8 cellular contexts compared by ENCODE assay signal in the genomic region with DNA sequence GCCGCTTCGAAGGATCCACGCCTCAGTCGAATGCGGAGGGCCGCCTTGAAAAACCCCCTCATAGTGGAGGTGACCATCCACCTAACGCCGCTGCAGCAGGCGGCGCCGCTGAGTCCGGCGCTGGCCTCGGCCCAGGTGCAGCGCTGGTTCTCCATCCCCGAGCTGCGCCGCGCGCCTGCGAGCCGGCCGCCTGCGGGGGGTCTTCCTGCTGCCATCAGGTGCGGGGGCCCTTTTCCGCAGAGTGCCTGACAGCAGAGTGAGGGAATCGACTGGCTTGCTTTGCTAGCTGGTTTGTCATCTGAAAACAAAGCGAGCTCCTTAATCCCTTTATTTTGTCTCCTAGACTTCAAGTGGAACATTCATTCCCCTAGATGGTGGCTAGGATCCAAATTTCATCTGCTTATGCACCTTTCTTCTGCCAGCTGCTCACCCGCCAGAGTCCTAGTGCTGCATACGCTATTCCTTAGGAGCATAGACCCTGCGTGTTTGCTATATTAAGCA. TPM values are rescaled to one million over a fixed set of nuclear protein-coding genes. Genes with fewer than 3 reads are reported as not detected.
DNase-seq lines count a peak whose midpoint lies in the region; ATAC-seq and TF ChIP-seq lines count a peak whose summit lies in the region.

No MANE protein-coding gene starts in this region.

- TF ChIP-seq CTCF in fibroblast of the aortic adventitia (IDR thresholded peaks at IDR 0.05; ENCODE audit: insufficient read depth, low read length) (peak; percentile 30), neural cell (IDR thresholded peaks at IDR 0.05; ENCODE audit: poor library complexity, severe bottlenecking) (peak; percentile 39), MM.1S (IDR thresholded peaks at IDR 0.05; ENCODE audit: low read length) (no peak)

- H3K27ac ChIP-seq in ACC112 (ENCODE audit: low read depth, low read length) (no peak overlapping the region), neural cell (ENCODE audit: low read length) (peak overlapping the region; percentile 2), MM.1S (ENCODE audit: low read length) (no peak overlapping the region)

- peak overlapping the region; percentile 83 for H2AFZ ChIP-seq in ACC112 (ENCODE audit: low read length, unreplicated experiment)
- peak overlapping the region; percentile 12 for H2AFZ ChIP-seq in neural cell (ENCODE audit: low read depth, low read length)
- no peak overlapping the region for H2AFZ ChIP-seq in MM.1S (ENCODE audit: low read length)

- peak; percentile 33 for DNase-seq in SK-N-DZ (ENCODE audit: low spot score)
- no peak for DNase-seq in fibroblast of the aortic adventitia (ENCODE audit: low read depth)
- no peak for DNase-seq in LoVo (ENCODE audit: low spot score)
- DNase-seq in MM.1S = no peak

- H3K9me3 ChIP-seq in neural cell (ENCODE audit: low read length) (no peaks in the 10 kb centered on the region), MM.1S (replicated peaks; ENCODE audit: insufficient read depth, low read length) (no peaks in the 10 kb centered on the region)

- peak; percentile 12 for ATAC-seq in GM21786 (IDR thresholded peaks at IDR 0.05; ENCODE audit: unreplicated experiment)
- no peak for ATAC-seq in GM19351 (IDR thresholded peaks at IDR 0.05; ENCODE audit: unreplicated experiment)

- H3K27me3 ChIP-seq in ACC112 (ENCODE audit: insufficient read depth, low read length) (no peaks in the 10 kb centered on the region), neural cell (ENCODE audit: insufficient read depth, low read depth, low read length) (peaks cover 23% of the 10 kb centered on the region), MM.1S (replicated peaks; ENCODE audit: insufficient read depth, low read length) (no peaks in the 10 kb centered on the region)

- no peak for TF ChIP-seq EP300 in neural cell (conservative IDR thresholded peaks at IDR 0.05; ENCODE audit: poor library complexity, severe bottlenecking)

- no peaks in the 10 kb centered on the region for H4K20me1 ChIP-seq in neural cell (ENCODE audit: insufficient read depth)
- no peaks in the 10 kb centered on the region for H4K20me1 ChIP-seq in MM.1S (ENCODE audit: insufficient read depth, low read length)

- no peaks in the 10 kb centered on the region for H3K9me2 ChIP-seq in neural cell (ENCODE audit: insufficient read depth, low read length)
- no peaks in the 10 kb centered on the region for H3K9me2 ChIP-seq in MM.1S (replicated peaks; ENCODE audit: insufficient read depth, low read length)

- H3K4me2 ChIP-seq in neural cell (ENCODE audit: low read length) (peak overlapping the region; percentile 44), MM.1S (ENCODE audit: low read depth, low read length) (no peak overlapping the region)

- H3K4me3 ChIP-seq in ACC112 (ENCODE audit: low read depth, low read length) (peak overlapping the region; percentile 73), fibroblast of the aortic adventitia (ENCODE audit: low read depth, low read length) (peak overlapping the region; percentile 50), neural cell (ENCODE audit: low read length) (peak overlapping the region; percentile 62), MM.1S (ENCODE audit: low read length) (no peak overlapping the region)

- H3K79me2 ChIP-seq in ACC112 (ENCODE audit: control insufficient read depth, insufficient read depth, low read length, unreplicated experiment) = no peaks in the 10 kb centered on the region
- no peaks in the 10 kb centered on the region for H3K79me2 ChIP-seq in neural cell (replicated peaks; ENCODE audit: insufficient read depth, low read length)
- no peaks in the 10 kb centered on the region for H3K79me2 ChIP-seq in MM.1S (ENCODE audit: low read length)

- no peak for TF ChIP-seq RAD21 in neural cell (conservative IDR thresholded peaks at IDR 0.05)

- H3K36me3 ChIP-seq in ACC112 (ENCODE audit: insufficient read depth, low read length) (no peaks in the 10 kb centered on the region), neural cell (ENCODE audit: insufficient read depth, low read length) (no peaks in the 10 kb centered on the region), MM.1S (replicated peaks; ENCODE audit: insufficient read depth, low read length) (no peaks in the 10 kb centered on the region)

- H3K4me1 ChIP-seq in ACC112 (ENCODE audit: control insufficient read depth, insufficient read depth, low read length, unreplicated experiment) (peaks cover 3% of the 10 kb centered on the region), MM.1S (ENCODE audit: low read length) (no peaks in the 10 kb centered on the region)

- H3F3A ChIP-seq in neural cell (ENCODE audit: insufficient read depth, low read length, poor library complexity, severe bottlenecking) = no peaks in the 10 kb centered on the region
- no peaks in the 10 kb centered on the region for H3F3A ChIP-seq in MM.1S (ENCODE audit: insufficient read depth, low read length)

- H3K9ac ChIP-seq in neural cell (ENCODE audit: low read length) (peak overlapping the region; percentile 44), MM.1S (ENCODE audit: low read length) (no peak overlapping the region)

TF ChIP-seq in neural cell, 6 proteins besides CTCF, POLR2A, EP300 and RAD21:
- TF ChIP-seq TAF1 (IDR thresholded peaks at IDR 0.05; ENCODE audit: low read depth) (no peak), POLR2AphosphoS5 (IDR thresholded peaks at IDR 0.05) (peak; percentile 18), MXI1 (conservative IDR thresholded peaks at IDR 0.05; ENCODE audit: poor library complexity, severe bottlenecking) (no peak), EZH2 (IDR thresholded peaks at IDR 0.05; ENCODE audit: borderline replicate concordance, insufficient read depth, low read length, poor library complexity, severe bottlenecking) (no peak)

RNA-seq across cellular contexts. Expression of gene DNAL1, which starts 10.4 kb away (rescaled TPM):
- polyA plus RNA-seq in SK-N-DZ (2014; cell fraction: cytosol; rRNA removed) = 15.2 and 17.7 TPM in 2 replicates
- 2.2 and 6.1 TPM in 2 replicates for polyA plus RNA-seq in SK-N-DZ (2014; cell fraction: nucleus; rRNA removed)
- total RNA-seq in fibroblast of the aortic adventitia (ENCODE audit: low replicate concordance) = 12.7 and 27.8 TPM in 2 replicates
- 28.7 and 33.4 TPM in 2 replicates for polyA plus RNA-seq in neural cell
- 32.9 and 35.9 TPM in 2 replicates for polyA minus RNA-seq in neural cell

RNA-seq across cellular contexts. Expression of gene ACOT6, which starts 22.1 kb away (rescaled TPM):
- not detected in 2 replicates for polyA plus RNA-seq in SK-N-DZ (2014; cell fraction: cytosol; rRNA removed)
- not detected in 2 replicates for polyA plus RNA-seq in SK-N-DZ (2014; cell fraction: nucleus; rRNA removed)
- total RNA-seq in fibroblast of the aortic adventitia (ENCODE audit: low replicate concordance) = not detected in 2 replicates
- not detected in 2 replicates for polyA plus RNA-seq in neural cell
- polyA minus RNA-seq in neural cell = not detected in 2 replicates

RNA-seq across cellular contexts. Expression of gene ACOT4, which starts 42.7 kb away (rescaled TPM):
- 0.31 and 0.43 TPM in 2 replicates for polyA plus RNA-seq in SK-N-DZ (2014; cell fraction: cytosol; rRNA removed)
- 0.18 and 0.60 TPM in 2 replicates for polyA plus RNA-seq in SK-N-DZ (2014; cell fraction: nucleus; rRNA removed)
- total RNA-seq in fibroblast of the aortic adventitia (ENCODE audit: low replicate concordance) = 0.72 TPM in 1 of 2 replicates, not detected in the other
- polyA plus RNA-seq in neural cell = 1.1 TPM in 1 of 2 replicates, not detected in the other
- polyA minus RNA-seq in neural cell = not detected in 2 replicates
